16 cellular contexts compared by ENCODE assay signal in genomic region chr7:36937754-36938551, GRCh38.
DNase-seq lines count a peak whose midpoint lies in the region; ATAC-seq and TF ChIP-seq lines count a peak whose summit lies in the region.
"Had no signal": no experiment of that assay in that cellular context is flagged by ENCODE, and none has a peak within 500 bp of the region (broad histone marks: within the 10 kb centered on the region; RNA-seq: fewer than 3 reads in every experiment).

No MANE protein-coding gene starts in this region.

- DNase-seq in BE2C (no peak), DND-41 (peak; percentile 77), OCI-LY7 (ENCODE audit: low spot score) (no peak), endothelial cell (ENCODE audit: low spot score) (no peak), GM10266 (ENCODE audit: extremely low spot score) (no peak), osteoblast (ENCODE audit: insufficient read length, low spot score, missing footprints) (no peak)
- DNase-seq: activated CD8-positive, alpha-beta memory T cell treated with anti-CD3 and anti-CD28 coated beads, Interleukin-2, amount 50 U/mL, for 4 hours; adrenal gland; mammary epithelial cell; NCI-H526; Right ventricle myocardium superior; spleen; substantia nigra had no signal

- ATAC-seq in DND-41 (ENCODE audit: insufficient read depth, low read depth) (peak; percentile 90), HG03196 (IDR thresholded peaks at IDR 0.05; ENCODE audit: unreplicated experiment) (no peak), GM19455 (IDR thresholded peaks at IDR 0.05; ENCODE audit: unreplicated experiment) (no peak)

- no TSS peak for BruUV-seq in OCI-LY7 (replicated peaks; lab: Mats Ljungman, UMichigan)

- peaks cover 32% of the 10 kb centered on the region for H3K36me3 Mint-ChIP-seq in endothelial cell (ENCODE audit: low read depth, unreplicated experiment)

- no peaks in the 10 kb centered on the region for H3K9me3 Mint-ChIP-seq in endothelial cell (ENCODE audit: unreplicated experiment)

- peak; percentile 28; the same call in 1 of the 2 replicates for TF ChIP-seq CTCF in BE2C (IDR thresholded peaks at IDR 0.05; ENCODE audit: low read depth, low read length)
- TF ChIP-seq CTCF in DND-41 (IDR thresholded peaks at IDR 0.05; ENCODE audit: borderline replicate concordance, extremely low read depth, low read length, poor library complexity, severe bottlenecking): peak; percentile 88
- TF ChIP-seq CTCF in OCI-LY7 (conservative IDR thresholded peaks at IDR 0.05; ENCODE audit: low read length): peak; percentile 41; the same call in 1 of the 2 replicates
- peak; percentile 33 for TF ChIP-seq CTCF in endothelial cell (IDR thresholded peaks at IDR 0.05; ENCODE audit: unreplicated experiment)
- no peak for TF ChIP-seq CTCF in GM10266 (IDR thresholded peaks at IDR 0.05; ENCODE audit: control insufficient read depth, insufficient read depth, low read depth, missing control alignments)
- no peak for TF ChIP-seq CTCF in osteoblast (IDR thresholded peaks at IDR 0.05; ENCODE audit: extremely low read depth, low read depth, low read length)

- peak overlapping the region; percentile 46 for H3K9ac ChIP-seq in DND-41 (ENCODE audit: low read depth, low read length)

- H3K36me3 ChIP-seq in BE2C (no peaks in the 10 kb centered on the region), DND-41 (ENCODE audit: insufficient read depth, low read length) (no peaks in the 10 kb centered on the region), OCI-LY7 (ENCODE audit: insufficient read depth, low read length) (peaks cover 22% of the 10 kb centered on the region), osteoblast (ENCODE audit: insufficient read depth, low read length) (no peaks in the 10 kb centered on the region)
- H3K36me3 ChIP-seq: adrenal gland had no signal

- H3K9me2 ChIP-seq in OCI-LY7 (ENCODE audit: insufficient read depth, low read length): no peaks in the 10 kb centered on the region

- peak overlapping the region; percentile 48 for H3K4me2 ChIP-seq in DND-41 (ENCODE audit: insufficient read depth, low read length)
- no peak overlapping the region for H3K4me2 ChIP-seq in OCI-LY7 (ENCODE audit: low read length)
- H3K4me2 ChIP-seq in osteoblast (ENCODE audit: insufficient read depth, low read length): no peak overlapping the region

- H3K27ac ChIP-seq in DND-41 (ENCODE audit: low read length): peak overlapping the region; percentile 86
- no peak overlapping the region for H3K27ac ChIP-seq in OCI-LY7 (ENCODE audit: low read depth, low read length, poor library complexity, severe bottlenecking)
- H3K27ac ChIP-seq in osteoblast (ENCODE audit: low read depth, low read length): no peak overlapping the region
- H3K27ac ChIP-seq: adrenal gland, coronary artery, spleen had no signal

- H3K79me2 ChIP-seq in DND-41 (ENCODE audit: insufficient read depth, low read length): no peaks in the 10 kb centered on the region
- H3K79me2 ChIP-seq in OCI-LY7 (ENCODE audit: insufficient read depth, low read depth, low read length): no peaks in the 10 kb centered on the region
- no peaks in the 10 kb centered on the region for H3K79me2 ChIP-seq in osteoblast (ENCODE audit: insufficient read depth, low read length)

- CTCF ChIA-PET in OCI-LY7 (lab: Charles Lee; ENCODE audit: unreplicated experiment): no interaction called here

- H3K4me3 Mint-ChIP-seq in endothelial cell (ENCODE audit: unreplicated experiment): no peak overlapping the region

- peaks cover 9% of the 10 kb centered on the region for H3K27me3 Mint-ChIP-seq in endothelial cell (ENCODE audit: unreplicated experiment)

- no peaks in the 10 kb centered on the region for H3K4me1 ChIP-seq in BE2C
- peaks cover 66% of the 10 kb centered on the region for H3K4me1 ChIP-seq in DND-41 (ENCODE audit: insufficient read depth, low read length)
- H3K4me1 ChIP-seq in OCI-LY7 (ENCODE audit: insufficient read depth, low read length, poor library complexity, severe bottlenecking): peaks cover 15% of the 10 kb centered on the region
- no peaks in the 10 kb centered on the region for H3K4me1 ChIP-seq in osteoblast (ENCODE audit: insufficient read depth, low read length)
- H3K4me1 ChIP-seq: adrenal gland had no signal

- POLR2A ChIA-PET in OCI-LY7 (lab: Charles Lee): no interaction called here

- no peaks in the 10 kb centered on the region for H4K20me1 ChIP-seq in DND-41 (ENCODE audit: insufficient read depth, low read length)
- H4K20me1 ChIP-seq in OCI-LY7 (ENCODE audit: insufficient read depth, low read length): no peaks in the 10 kb centered on the region
- H4K20me1 ChIP-seq in osteoblast (ENCODE audit: insufficient read depth, low read length): no peaks in the 10 kb centered on the region

- no peak overlapping the region; the same call in 1 of the 2 replicates for H2AFZ ChIP-seq in DND-41 (ENCODE audit: low read depth, low read length)
- no peak overlapping the region for H2AFZ ChIP-seq in OCI-LY7 (ENCODE audit: low read length)
- H2AFZ ChIP-seq in osteoblast (ENCODE audit: low read length): no peak overlapping the region

- intact Hi-C loops in OCI-LY7 (cut with micrococcal nuclease; ENCODE audit: unreplicated experiment): no loop called here

- H3K9me3 ChIP-seq in BE2C: peaks cover 9% of the 10 kb centered on the region
- no peaks in the 10 kb centered on the region for H3K9me3 ChIP-seq in DND-41 (ENCODE audit: insufficient read depth, low read length, severe bottlenecking)
- H3K9me3 ChIP-seq in OCI-LY7 (ENCODE audit: low read length): 0 out of 2 replicates have a peak, but pooled peaks cover 15% of the 10 kb centered on the region
- H3K9me3 ChIP-seq in osteoblast (ENCODE audit: low read depth, low read length): no peaks in the 10 kb centered on the region

- H3K4me1 Mint-ChIP-seq in endothelial cell (ENCODE audit: unreplicated experiment): no peaks in the 10 kb centered on the region

- no peak overlapping the region for H3K27ac Mint-ChIP-seq in endothelial cell (ENCODE audit: unreplicated experiment)

- H3K4me3 ChIP-seq in BE2C (ENCODE audit: low read depth, low read length): no peak overlapping the region
- H3K4me3 ChIP-seq in DND-41 (ENCODE audit: low read depth in 1 of 2, low read length in 2 of 2): 0 out of 4 replicates have a peak overlapping the region, but pooled peaks of 1 of the 2 experiments have one; percentile 11
- no peak overlapping the region for H3K4me3 ChIP-seq in OCI-LY7 (ENCODE audit: low read depth, low read length, poor library complexity, severe bottlenecking)
- no peak overlapping the region for H3K4me3 ChIP-seq in osteoblast (ENCODE audit: insufficient read depth, low read length)
- H3K4me3 ChIP-seq: adrenal gland, coronary artery, spleen had no signal

- H3K27me3 ChIP-seq in BE2C: no peaks in the 10 kb centered on the region
- H3K27me3 ChIP-seq in DND-41 (ENCODE audit: insufficient read depth, low read length, poor library complexity): no peaks in the 10 kb centered on the region
- H3K27me3 ChIP-seq in osteoblast (ENCODE audit: insufficient read depth, low read length): no peaks in the 10 kb centered on the region
- H3K27me3 ChIP-seq: adrenal gland, spleen had no signal

Comparison
In these comparisons a context has a peak if more than half of its experiments do, and no peak if none do; other contexts are left out.
1. CTCF ChIP-seq: peak in BE2C (single experiment), DND-41 (single experiment), OCI-LY7 (single experiment) and endothelial cell (single experiment); none in GM10266 (single experiment) and osteoblast (single experiment).